9 cellular contexts compared by ENCODE assay signal in genomic region chr13:44932850-44933251, GRCh38. TPM values are rescaled to one million over a fixed set of nuclear protein-coding genes. Genes with fewer than 3 reads are reported as not detected.
DNase-seq lines count a peak whose midpoint lies in the region; ATAC-seq and TF ChIP-seq lines count a peak whose summit lies in the region.
"Had no signal": no experiment of that assay in that cellular context is flagged by ENCODE, and none has a peak within 500 bp of the region (broad histone marks: within the 10 kb centered on the region; RNA-seq: fewer than 3 reads in every experiment).

No MANE protein-coding gene starts in this region.

- BruUV-seq in PC-3 (replicated peaks; lab: Mats Ljungman, UMichigan), result no TSS peak

- H3K36me3 ChIP-seq in PC-3 (ENCODE audit: low read depth, low read length), result no peaks in the 10 kb centered on the region
- no peaks in the 10 kb centered on the region for H3K36me3 ChIP-seq in subcutaneous abdominal adipose tissue (ENCODE audit: control insufficient read depth in 5 of 5, insufficient read depth in 5 of 5, low read length in 5 of 5)

- ATAC-seq in PC-3 (peak; percentile 70), left lobe of liver (peak; percentile 82), HG03460 (IDR thresholded peaks at IDR 0.05; ENCODE audit: unreplicated experiment) (no peak)

- H3K4me3 ChIP-seq in PC-3 (ENCODE audit: low read length) (peak overlapping the region; percentile 25; the same call in 1 of the 2 replicates), coronary artery (no peak overlapping the region), subcutaneous abdominal adipose tissue (ENCODE audit: low read depth in 1 of 5, low read length in 5 of 5) (peak overlapping the region in 2 of 5 donors; percentile 1 to 12)

- no peaks in the 10 kb centered on the region for H4K20me1 ChIP-seq in PC-3 (ENCODE audit: low read length)

- H3K9me2 ChIP-seq in PC-3 (replicated peaks; ENCODE audit: low read length), result no peaks in the 10 kb centered on the region

- TF ChIP-seq CTCF in PC-3 (conservative IDR thresholded peaks at IDR 0.05; ENCODE audit: low read depth, low read length) (no peak), coronary artery (IDR thresholded peaks at IDR 0.05) (no peak)

- peak overlapping the region; percentile 30 for H2AFZ ChIP-seq in PC-3 (ENCODE audit: low read length)

- H3K27me3 ChIP-seq in PC-3 (ENCODE audit: low read length) (no peaks in the 10 kb centered on the region), subcutaneous abdominal adipose tissue (ENCODE audit: control insufficient read depth in 5 of 5, insufficient read depth in 4 of 5, low read length in 5 of 5) (peaks cover 0 to 3% (median 0%) of the 10 kb centered on the region in 5 donors)

- no peaks in the 10 kb centered on the region for H3K9me3 ChIP-seq in PC-3 (ENCODE audit: low read length)
- H3K9me3 ChIP-seq in subcutaneous abdominal adipose tissue (ENCODE audit: control insufficient read depth in 5 of 5, low read length in 5 of 5), result no peaks in the 10 kb centered on the region

- H3F3A ChIP-seq in PC-3 (ENCODE audit: low read length, unreplicated experiment), result peaks cover 29% of the 10 kb centered on the region

- peaks cover 51% of the 10 kb centered on the region for H3K4me1 ChIP-seq in PC-3 (ENCODE audit: insufficient read depth, low read length)
- peaks cover 0 to 23% (median 8%) of the 10 kb centered on the region in 5 donors for H3K4me1 ChIP-seq in subcutaneous abdominal adipose tissue (ENCODE audit: control insufficient read depth in 5 of 5, insufficient read depth in 5 of 5, low read length in 5 of 5)

- peak overlapping the region; percentile 97 for H3K27ac ChIP-seq in PC-3 (ENCODE audit: low read length)
- H3K27ac ChIP-seq in coronary artery, result peak overlapping the region; percentile 76 to 79
- H3K27ac ChIP-seq in subcutaneous abdominal adipose tissue (ENCODE audit: low read depth, low read length), result peak overlapping the region; percentile 21

- POLR2A ChIA-PET in PC-3 (lab: Charles Lee; ENCODE audit: unreplicated experiment), result interaction anchor here (1.6 kb wide), 1 partner anchor 14 kb away, joined by 7 read pairs; no protein-coding TSS in a partner anchor

- H3K79me2 ChIP-seq in PC-3 (ENCODE audit: low read length), result no peaks in the 10 kb centered on the region

- intact Hi-C loops in PC-3 (cut with micrococcal nuclease), result loop anchor here (2.0 to 5.0 kb wide), 2 partner anchors 14 to 34 kb away; no protein-coding TSS in a partner anchor

- H3K9ac ChIP-seq in PC-3 (ENCODE audit: low read length) (peak overlapping the region; percentile 76), subcutaneous abdominal adipose tissue (ENCODE audit: low read length in 5 of 5) (no peak overlapping the region)

- CTCF ChIA-PET in PC-3 (lab: Charles Lee), result interaction anchor here (0.5 to 1.4 kb wide), 3 partner anchors 11 to 1160 kb away, joined by 3 to 12 read pairs (median 3); no protein-coding TSS in a partner anchor

- DNase-seq in PC-3 (peak; percentile 76), coronary artery (ENCODE audit: low spot score) (no peak), left lobe of liver (ENCODE audit: low spot score) (no peak), NCI-H2196 (lab: John Stamatoyannopoulos, UW; ENCODE audit: unreplicated experiment) (no peak), GM19240 (ENCODE audit: insufficient read length, low spot score) (no peak), NCI-H2107 treated with DMSO at 0.1 percent for 48 hours (lab: John Stamatoyannopoulos, UW; ENCODE audit: unreplicated experiment) (no peak)
- DNase-seq: NCI-H510A treated with DMSO at 0.1 percent for 48 hours had no signal

- H3K4me2 ChIP-seq in PC-3 (ENCODE audit: low read length), result peak overlapping the region; percentile 70

RNA-seq across cellular contexts. Expression of gene NUFIP1, which starts 56.4 kb away (rescaled TPM):
- total RNA-seq in PC-3 (2014; rRNA removed), result 2.5 and 4.0 TPM in 2 replicates
- total RNA-seq in left lobe of liver, result 1.6 TPM

RNA-seq across cellular contexts. Expression of gene GPALPP1, which starts 56.5 kb away (rescaled TPM):
- total RNA-seq in PC-3 (2014; rRNA removed) (5.0 and 17.0 TPM in 2 replicates), left lobe of liver (7.4 TPM)

Comparison
In these comparisons a context has a peak if more than half of its experiments do, and no peak if none do; other contexts are left out.
1. H3K27ac ChIP-seq: peak in every context shown above with its lines; median percentile 97 in PC-3; 78 in coronary artery; 21 in subcutaneous abdominal adipose tissue.